In the genomic region with DNA sequence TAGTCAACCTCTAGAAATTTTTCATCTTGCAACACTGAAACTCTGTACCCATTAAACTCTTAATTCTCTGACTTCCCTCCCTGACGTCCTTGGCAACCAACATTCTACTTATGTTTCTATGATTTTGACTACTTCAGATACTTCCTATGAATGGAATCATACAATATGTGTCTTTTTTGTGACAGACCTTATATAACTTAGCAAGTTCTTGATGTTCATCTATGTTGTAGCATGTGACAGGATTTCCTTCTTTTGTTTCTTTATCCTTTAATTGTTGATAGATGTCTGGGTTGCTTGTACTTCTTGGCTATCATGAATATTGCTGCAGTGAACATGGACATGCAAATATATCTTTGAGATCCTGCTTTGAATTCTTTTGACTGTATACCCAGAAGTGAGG, we compare ENCODE assay signal across 20 cellular contexts.
DNase-seq lines count a peak whose midpoint lies in the region; ATAC-seq, FAIRE-seq and TF ChIP-seq lines count a peak whose summit lies in the region.
"Had no signal": no experiment of that assay in that cellular context is flagged by ENCODE, and none has a peak within 500 bp of the region (broad histone marks: within the 10 kb centered on the region; RNA-seq: fewer than 3 reads in every experiment).

No MANE protein-coding gene starts in this region.

- H3K27me3 Mint-ChIP-seq in endothelial cell (ENCODE audit: unreplicated experiment) = no peaks in the 10 kb centered on the region
- no peaks in the 10 kb centered on the region for H3K27me3 Mint-ChIP-seq in naive thymus-derived CD4-positive, alpha-beta T cell
- H3K27me3 Mint-ChIP-seq: IgD-negative memory B cell had no signal

- POLR2A ChIA-PET in naive thymus-derived CD4-positive, alpha-beta T cell (lab: Charles Lee) = no interaction called here

- CTCF ChIA-PET in naive thymus-derived CD4-positive, alpha-beta T cell (lab: Charles Lee) = no interaction called here

- H3K9me3 Mint-ChIP-seq in endothelial cell (ENCODE audit: unreplicated experiment) = no peaks in the 10 kb centered on the region
- peaks cover 0 to 2% (median 0%) of the 10 kb centered on the region in 11 donors for H3K9me3 Mint-ChIP-seq in naive thymus-derived CD4-positive, alpha-beta T cell
- H3K9me3 Mint-ChIP-seq: CD8-positive, alpha-beta T cell; IgD-negative memory B cell had no signal

- peaks cover 15% of the 10 kb centered on the region for H3K4me1 Mint-ChIP-seq in endothelial cell (ENCODE audit: unreplicated experiment)
- peaks cover 4 to 28% (median 15%) of the 10 kb centered on the region in 7 donors for H3K4me1 Mint-ChIP-seq in naive thymus-derived CD4-positive, alpha-beta T cell

- no peak overlapping the region for H3K4me3 Mint-ChIP-seq in endothelial cell (ENCODE audit: unreplicated experiment)
- H3K4me3 Mint-ChIP-seq in naive thymus-derived CD4-positive, alpha-beta T cell = peak overlapping the region in 3 of 10 donors; percentile 4 to 53 (median 35)
- H3K4me3 Mint-ChIP-seq: CD8-positive, alpha-beta T cell; IgD-negative memory B cell had no signal

- H3K27me3 ChIP-seq in naive thymus-derived CD4-positive, alpha-beta T cell (ENCODE audit: control insufficient read depth in 2 of 2, insufficient read depth in 2 of 2, low read length in 2 of 2) = no peaks in the 10 kb centered on the region

- no peaks in the 10 kb centered on the region for H3K9me3 ChIP-seq in naive thymus-derived CD4-positive, alpha-beta T cell (ENCODE audit: control insufficient read depth in 2 of 3, low read length in 3 of 3)

- H3K4me3 ChIP-seq in naive thymus-derived CD4-positive, alpha-beta T cell (ENCODE audit: low read length) = no peak overlapping the region
- H3K4me3 ChIP-seq: GM12878, GM23248 had no signal

- ATAC-seq in naive thymus-derived CD4-positive, alpha-beta T cell = no peak
- no peak for ATAC-seq in HG02884 (IDR thresholded peaks at IDR 0.05; ENCODE audit: unreplicated experiment)
- ATAC-seq: CD8-positive, alpha-beta T cell; GM12878; HepG2 had no signal

- intact Hi-C loops in naive thymus-derived CD4-positive, alpha-beta T cell (cut with micrococcal nuclease) = no loop called here

- no peak for DNase-seq in H54 (ENCODE audit: insufficient read length, low spot score)
- no peak for DNase-seq in endothelial cell (ENCODE audit: low spot score)
- peak in 6 of 9 donors; percentile 1 to 51 (median 34) for DNase-seq in naive thymus-derived CD4-positive, alpha-beta T cell
- DNase-seq in NCI-H1694 (lab: John Stamatoyannopoulos, UW) = no peak
- no peak for DNase-seq in NCI-H524 (lab: John Stamatoyannopoulos, UW)
- DNase-seq: ACHN; AML-193; CD8-positive, alpha-beta T cell; DMS 273 treated with DMSO at 0.1 percent for 48 hours; DMS53; DND-41; EL; GM23248; HCEC 1CT; KBM-7 had no signal

- H3K36me3 Mint-ChIP-seq in endothelial cell (ENCODE audit: low read depth, unreplicated experiment) = no peaks in the 10 kb centered on the region
- peaks cover 3 to 35% (median 27%) of the 10 kb centered on the region in 5 donors for H3K36me3 Mint-ChIP-seq in naive thymus-derived CD4-positive, alpha-beta T cell

- no peak overlapping the region for H3K27ac ChIP-seq in naive thymus-derived CD4-positive, alpha-beta T cell (ENCODE audit: low read depth, low read length)
- H3K27ac ChIP-seq: C4-2B, GM23248 had no signal

- H3K27ac Mint-ChIP-seq in endothelial cell (ENCODE audit: unreplicated experiment) = peak overlapping the region; percentile 79
- peak overlapping the region in 4 of 9 donors; percentile 23 to 81 (median 57) for H3K27ac Mint-ChIP-seq in naive thymus-derived CD4-positive, alpha-beta T cell
- H3K27ac Mint-ChIP-seq: CD8-positive, alpha-beta T cell; IgD-negative memory B cell had no signal

- TF ChIP-seq CTCF in endothelial cell (IDR thresholded peaks at IDR 0.05; ENCODE audit: unreplicated experiment) = no peak

- peak; percentile 83 for FAIRE-seq in H54 (lab: Jason Lieb, UNC)
- FAIRE-seq: GM12878, HepG2 had no signal

- no peaks in the 10 kb centered on the region for H3K36me3 ChIP-seq in naive thymus-derived CD4-positive, alpha-beta T cell (ENCODE audit: control insufficient read depth in 2 of 3, insufficient read depth in 3 of 3, low read length in 3 of 3)

- no peaks in the 10 kb centered on the region for H3K4me1 ChIP-seq in naive thymus-derived CD4-positive, alpha-beta T cell (ENCODE audit: control insufficient read depth in 2 of 2, insufficient read depth in 2 of 2, low read length in 2 of 2)

- TF ChIP-seq POLR2A in H54 (IDR thresholded peaks at IDR 0.05; ENCODE audit: low read depth, low read length) = no peak

Comparison
In these comparisons a context has a peak if more than half of its experiments do, and no peak if none do; other contexts are left out.
1. DNase-seq: peak in naive thymus-derived CD4-positive, alpha-beta T cell (6 of 9); none in H54 (single experiment), endothelial cell (single experiment), NCI-H1694 (single experiment) and NCI-H524 (0 of 2).